Comparison of ENCODE assay signal across 2 cellular contexts in genomic region chr6:31021705-31022531, GRCh38.
TF ChIP-seq lines count a peak whose summit lies in the region.

No MANE protein-coding gene starts in this region.

TF ChIP-seq in HCT116, 20 proteins besides CTCF, POLR2A, EP300 and RAD21:
- TF ChIP-seq POLR2AphosphoS5 (IDR thresholded peaks at IDR 0.05; ENCODE audit: low read depth, low read length), result peak; percentile 49; the same call in 1 of the 2 replicates

TF ChIP-seq in WTC11, 78 proteins besides CTCF, POLR2A, EP300 and RAD21:
- TF ChIP-seq NFYB (CRISPR knock-in tag; conservative IDR thresholded peaks at IDR 0.05; ENCODE audit: low read depth), result 0 out of 2 replicates have a peak, but pooled peaks have one; percentile 29
